In the genomic region with DNA sequence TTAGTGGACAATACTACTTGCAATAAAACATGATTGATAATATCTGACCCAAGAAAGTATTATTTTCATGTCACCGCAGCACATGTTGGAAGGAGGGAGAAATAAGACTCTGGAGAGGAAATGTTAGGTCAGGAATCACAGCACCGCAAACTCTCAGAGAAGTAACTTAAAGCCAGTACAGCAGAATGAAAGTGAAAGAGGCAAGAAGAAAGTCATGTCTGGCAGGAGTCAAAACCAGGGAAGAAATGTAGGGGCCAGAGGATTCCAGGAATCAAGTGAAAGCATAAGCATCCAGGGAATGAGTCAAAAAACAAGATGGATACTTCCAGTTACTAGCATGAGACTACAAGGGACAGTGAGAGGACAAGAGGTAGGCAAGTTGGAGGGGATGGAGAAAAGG, we compare ENCODE assay signal across 27 cellular contexts.
DNase-seq lines count a peak whose midpoint lies in the region; ATAC-seq, FAIRE-seq and TF ChIP-seq lines count a peak whose summit lies in the region.
"Had no signal": no experiment of that assay in that cellular context is flagged by ENCODE, and none has a peak within 500 bp of the region (broad histone marks: within the 10 kb centered on the region; RNA-seq: fewer than 3 reads in every experiment).

No MANE protein-coding gene starts in this region.

- no peak overlapping the region for H3K4me3 ChIP-seq in choroid plexus epithelial cell (ENCODE audit: low read depth, low read length)
- H3K4me3 ChIP-seq: BLaER1 treated with 17β-estradiol and CSF1 and Interleukin-3, amounts not matched to agents 10 nM and 100 nM; colonic mucosa; Peyer's patch; psoas muscle; smooth muscle cell had no signal

- no peak for TF ChIP-seq CTCF in choroid plexus epithelial cell (conservative IDR thresholded peaks at IDR 0.05; ENCODE audit: low read depth, low read length)

- peak; percentile 16 for FAIRE-seq in GM12891 (lab: Jason Lieb, UNC)
- FAIRE-seq: GM12892 had no signal

- peaks cover 6 to 17% (median 11%) of the 10 kb centered on the region in 4 donors for H3K4me1 Mint-ChIP-seq in naive thymus-derived CD8-positive, alpha-beta T cell

- no peak for ATAC-seq in naive thymus-derived CD8-positive, alpha-beta T cell
- no peak for ATAC-seq in HG03354 (IDR thresholded peaks at IDR 0.05; ENCODE audit: poor library complexity, severe bottlenecking, unreplicated experiment)
- ATAC-seq: foreskin keratinocyte; natural killer cell treated with Interleukin-12 subunit alpha and Interleukin-12 subunit beta and Interleukin-15 and Interleukin-18, amount 100 ng/mL, for 72 hours; psoas muscle had no signal

- POLR2A ChIA-PET in naive thymus-derived CD8-positive, alpha-beta T cell (lab: Charles Lee): no interaction called here

- peaks cover 0 to 9% (median 0%) of the 10 kb centered on the region in 9 donors for H3K9me3 Mint-ChIP-seq in naive thymus-derived CD8-positive, alpha-beta T cell
- H3K9me3 Mint-ChIP-seq: natural killer cell treated with Interleukin-12 subunit alpha and Interleukin-12 subunit beta and Interleukin-15 and Interleukin-18, amount 100 ng/mL, for 72 hours had no signal

- no peak for TF ChIP-seq POLR2A in GM12891 (IDR thresholded peaks at IDR 0.05; ENCODE audit: low read depth, low read length)

- H3K4me3 Mint-ChIP-seq in naive thymus-derived CD8-positive, alpha-beta T cell: peak overlapping the region in 6 of 10 donors; percentile 0 to 61 (median 12)
- H3K4me3 Mint-ChIP-seq: natural killer cell treated with Interleukin-12 subunit alpha and Interleukin-12 subunit beta and Interleukin-15 and Interleukin-18, amount 100 ng/mL, for 72 hours had no signal

- H3K27me3 Mint-ChIP-seq in naive thymus-derived CD8-positive, alpha-beta T cell: no peaks in the 10 kb centered on the region
- H3K27me3 Mint-ChIP-seq: natural killer cell treated with Interleukin-12 subunit alpha and Interleukin-12 subunit beta and Interleukin-15 and Interleukin-18, amount 100 ng/mL, for 72 hours had no signal

- intact Hi-C loops in posterior vena cava (cut with DNase I): no loop called here

- H3K36me3 Mint-ChIP-seq in naive thymus-derived CD8-positive, alpha-beta T cell: peaks cover 9 to 43% (median 36%) of the 10 kb centered on the region in 3 donors

- peak; percentile 4 for DNase-seq in NCI-H510A treated with DMSO at 0.1 percent for 48 hours (lab: John Stamatoyannopoulos, UW)
- no peak for DNase-seq in NCI-H510A (lab: John Stamatoyannopoulos, UW)
- DNase-seq in GM12891 (ENCODE audit: insufficient read length, low spot score): no peak
- DNase-seq in choroid plexus epithelial cell (ENCODE audit: low read depth): peak; percentile 49
- no peak for DNase-seq in naive thymus-derived CD8-positive, alpha-beta T cell
- DNase-seq in posterior vena cava (ENCODE audit: low spot score): no peak
- DNase-seq in DMS79 treated with DMSO at 0.1 percent for 48 hours (lab: John Stamatoyannopoulos, UW): no peak
- DNase-seq: 8988T; activated CD8-positive, alpha-beta memory T cell treated with anti-CD3 and anti-CD28 coated beads, Interleukin-2, amount 50 U/mL, for 4 hours; brain microvascular endothelial cell; colonic mucosa; foreskin keratinocyte; GF-D8; H7; kidney glomerular epithelial cell; mesendoderm; NCI-H1417; NCI-H2171 treated with DMSO at 0.1 percent for 48 hours; Peyer's patch; psoas muscle; stimulated activated CD4-positive, alpha-beta T cell treated with anti-CD3 and anti-CD28 coated beads, Interleukin-4, amount 100 ng/mL, for 24 hours; T1000 had no signal

- peak overlapping the region in 7 of 10 donors; percentile 0 to 60 (median 12) for H3K27ac Mint-ChIP-seq in naive thymus-derived CD8-positive, alpha-beta T cell
- H3K27ac Mint-ChIP-seq: natural killer cell treated with Interleukin-12 subunit alpha and Interleukin-12 subunit beta and Interleukin-15 and Interleukin-18, amount 100 ng/mL, for 72 hours had no signal

TF ChIP-seq in GM12891, 5 proteins besides CTCF, POLR2A, EP300 and RAD21:
- TF ChIP-seq POLR2AphosphoS5 (IDR thresholded peaks at IDR 0.05; ENCODE audit: low read depth, low read length) (no peak), TAF1 (IDR thresholded peaks at IDR 0.05; ENCODE audit: low read depth, low read length) (no peak), PAX5 (IDR thresholded peaks at IDR 0.05; ENCODE audit: insufficient read depth, low read length, severe bottlenecking) (no peak), SPI1 (IDR thresholded peaks at IDR 0.05; ENCODE audit: low read depth, low read length) (no peak), POU2F2 (IDR thresholded peaks at IDR 0.05; ENCODE audit: low read depth, low read length) (no peak)
TF ChIP-seq in GM12891: peak in this region for 0.

Comparison
In these comparisons a context has a peak if more than half of its experiments do, and no peak if none do; other contexts are left out.
1. DNase-seq: peak in NCI-H510A treated with DMSO at 0.1 percent for 48 hours (single experiment) and choroid plexus epithelial cell (single experiment); none in NCI-H510A (single experiment), GM12891 (single experiment), naive thymus-derived CD8-positive, alpha-beta T cell (0 of 10), posterior vena cava (single experiment) and DMS79 treated with DMSO at 0.1 percent for 48 hours (single experiment).